Comparison of ENCODE assay signal across 1 cellular context in the genomic region with DNA sequence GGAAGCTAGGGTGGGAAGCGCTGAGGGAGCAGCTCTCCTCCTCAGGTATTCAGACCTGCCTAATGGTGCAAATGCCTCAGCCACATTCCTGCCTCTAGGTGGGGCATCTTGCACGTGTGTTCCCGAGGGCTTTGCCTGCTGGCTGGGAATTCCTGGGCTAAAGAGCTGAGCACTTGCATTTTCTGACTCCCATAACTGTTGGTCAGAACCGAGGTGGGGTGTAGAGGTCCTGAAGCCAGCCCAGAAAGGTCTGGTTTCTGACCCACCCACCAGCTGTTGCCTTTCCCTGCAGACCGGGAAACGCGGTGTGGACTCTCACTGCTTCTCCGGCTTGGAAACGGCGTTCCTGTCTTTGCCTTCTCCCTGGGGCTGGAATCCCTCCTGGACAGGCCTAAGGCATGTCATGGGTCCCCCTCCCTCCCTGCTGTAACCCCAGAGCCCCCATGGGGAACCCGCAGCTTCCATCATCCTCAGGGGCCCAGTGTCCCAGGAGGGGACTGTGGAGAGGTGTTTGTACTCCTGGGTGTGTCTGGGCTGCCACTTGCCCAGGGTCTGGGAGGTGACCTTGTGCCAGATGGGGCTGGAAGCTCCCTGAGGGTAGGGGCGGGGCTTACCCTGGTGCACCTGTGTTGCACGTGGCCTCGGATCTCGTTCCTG.
TF ChIP-seq lines count a peak whose summit lies in the region.

No MANE protein-coding gene starts in this region.

TF ChIP-seq in HepG2, 621 proteins besides CTCF, POLR2A, EP300 and RAD21 (continued from another document and continues in another):
- TF ChIP-seq U2AF1 (optimal IDR thresholded peaks at IDR 0.05; ENCODE audit: low read depth, low read length) (no peak), U2AF2 (IDR thresholded peaks at IDR 0.05; ENCODE audit: low read depth, low read length) (no peak), FOXO1 (CRISPR knock-in tag; IDR thresholded peaks at IDR 0.05) (0 out of 2 replicates have a peak, but pooled peaks have one; percentile 51), SIX1 (CRISPR knock-in tag; IDR thresholded peaks at IDR 0.05; ENCODE audit: borderline replicate concordance) (no peak), NR2F2 (IDR thresholded peaks at IDR 0.05; ENCODE audit: borderline replicate concordance, low read depth) (no peak), ZNF224 (CRISPR knock-in tag; IDR thresholded peaks at IDR 0.05) (no peak), ZBTB3 (CRISPR knock-in tag; IDR thresholded peaks at IDR 0.05; ENCODE audit: borderline replicate concordance, low read depth) (no peak), ZNF101 (CRISPR knock-in tag; IDR thresholded peaks at IDR 0.05; ENCODE audit: borderline replicate concordance, low read depth) (no peak), ZNF891 (CRISPR knock-in tag; IDR thresholded peaks at IDR 0.05) (no peak), HOXA7 (CRISPR knock-in tag; IDR thresholded peaks at IDR 0.05) (no peak), ELF3 (CRISPR knock-in tag; IDR thresholded peaks at IDR 0.05) (0 out of 2 replicates have a peak, but pooled peaks have one; percentile 36), MEIS1 (CRISPR knock-in tag; IDR thresholded peaks at IDR 0.05; ENCODE audit: borderline replicate concordance) (no peak), MYNN (CRISPR knock-in tag; IDR thresholded peaks at IDR 0.05; ENCODE audit: low read depth) (no peak), ZNF670 (CRISPR knock-in tag; IDR thresholded peaks at IDR 0.05; ENCODE audit: borderline replicate concordance) (no peak), HNF4G (IDR thresholded peaks at IDR 0.05; ENCODE audit: borderline replicate concordance, low read depth, low read length) (no peak), HNF4G (CRISPR knock-in tag; IDR thresholded peaks at IDR 0.05; ENCODE audit: borderline replicate concordance, low read depth) (no peak), BRCA1 (CRISPR knock-in tag; IDR thresholded peaks at IDR 0.05) (no peak), KMT2A (CRISPR knock-in tag; IDR thresholded peaks at IDR 0.05) (no peak), MIXL1 (CRISPR knock-in tag; IDR thresholded peaks at IDR 0.05) (peak; percentile 58; the same call in 1 of the 2 replicates), PHB2 (IDR thresholded peaks at IDR 0.05; ENCODE audit: partially characterized antibody) (no peak), MAZ (IDR thresholded peaks at IDR 0.05; ENCODE audit: borderline replicate concordance, low read depth, low read length) (no peak), MAZ (CRISPR knock-in tag; IDR thresholded peaks at IDR 0.05; ENCODE audit: low read depth) (peak; percentile 67), SUZ12 (IDR thresholded peaks at IDR 0.05; ENCODE audit: low read depth, low read length) (no peak), ESRRA (CRISPR knock-in tag; IDR thresholded peaks at IDR 0.05; ENCODE audit: low read depth) (no peak), ZNF567 (CRISPR knock-in tag; IDR thresholded peaks at IDR 0.05; ENCODE audit: borderline replicate concordance) (no peak), GFI1 (CRISPR knock-in tag; IDR thresholded peaks at IDR 0.05; ENCODE audit: borderline replicate concordance) (no peak), TEAD3 (CRISPR knock-in tag; optimal IDR thresholded peaks at IDR 0.05; ENCODE audit: borderline replicate concordance) (peak; percentile 100), GTF2F1 (IDR thresholded peaks at IDR 0.05; ENCODE audit: low read length) (no peak), ARNT (IDR thresholded peaks at IDR 0.05) (no peak)
- TF ChIP-seq, protein P1, sequence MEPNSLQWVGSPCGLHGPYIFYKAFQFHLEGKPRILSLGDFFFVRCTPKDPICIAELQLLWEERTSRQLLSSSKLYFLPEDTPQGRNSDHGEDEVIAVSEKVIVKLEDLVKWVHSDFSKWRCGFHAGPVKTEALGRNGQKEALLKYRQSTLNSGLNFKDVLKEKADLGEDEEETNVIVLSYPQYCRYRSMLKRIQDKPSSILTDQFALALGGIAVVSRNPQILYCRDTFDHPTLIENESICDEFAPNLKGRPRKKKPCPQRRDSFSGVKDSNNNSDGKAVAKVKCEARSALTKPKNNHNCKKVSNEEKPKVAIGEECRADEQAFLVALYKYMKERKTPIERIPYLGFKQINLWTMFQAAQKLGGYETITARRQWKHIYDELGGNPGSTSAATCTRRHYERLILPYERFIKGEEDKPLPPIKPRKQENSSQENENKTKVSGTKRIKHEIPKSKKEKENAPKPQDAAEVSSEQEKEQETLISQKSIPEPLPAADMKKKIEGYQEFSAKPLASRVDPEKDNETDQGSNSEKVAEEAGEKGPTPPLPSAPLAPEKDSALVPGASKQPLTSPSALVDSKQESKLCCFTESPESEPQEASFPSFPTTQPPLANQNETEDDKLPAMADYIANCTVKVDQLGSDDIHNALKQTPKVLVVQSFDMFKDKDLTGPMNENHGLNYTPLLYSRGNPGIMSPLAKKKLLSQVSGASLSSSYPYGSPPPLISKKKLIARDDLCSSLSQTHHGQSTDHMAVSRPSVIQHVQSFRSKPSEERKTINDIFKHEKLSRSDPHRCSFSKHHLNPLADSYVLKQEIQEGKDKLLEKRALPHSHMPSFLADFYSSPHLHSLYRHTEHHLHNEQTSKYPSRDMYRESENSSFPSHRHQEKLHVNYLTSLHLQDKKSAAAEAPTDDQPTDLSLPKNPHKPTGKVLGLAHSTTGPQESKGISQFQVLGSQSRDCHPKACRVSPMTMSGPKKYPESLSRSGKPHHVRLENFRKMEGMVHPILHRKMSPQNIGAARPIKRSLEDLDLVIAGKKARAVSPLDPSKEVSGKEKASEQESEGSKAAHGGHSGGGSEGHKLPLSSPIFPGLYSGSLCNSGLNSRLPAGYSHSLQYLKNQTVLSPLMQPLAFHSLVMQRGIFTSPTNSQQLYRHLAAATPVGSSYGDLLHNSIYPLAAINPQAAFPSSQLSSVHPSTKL (CRISPR knock-in tag; IDR thresholded peaks at IDR 0.05) = 0 out of 2 replicates have a peak, but pooled peaks have one; percentile 38
- TF ChIP-seq, protein P2, sequence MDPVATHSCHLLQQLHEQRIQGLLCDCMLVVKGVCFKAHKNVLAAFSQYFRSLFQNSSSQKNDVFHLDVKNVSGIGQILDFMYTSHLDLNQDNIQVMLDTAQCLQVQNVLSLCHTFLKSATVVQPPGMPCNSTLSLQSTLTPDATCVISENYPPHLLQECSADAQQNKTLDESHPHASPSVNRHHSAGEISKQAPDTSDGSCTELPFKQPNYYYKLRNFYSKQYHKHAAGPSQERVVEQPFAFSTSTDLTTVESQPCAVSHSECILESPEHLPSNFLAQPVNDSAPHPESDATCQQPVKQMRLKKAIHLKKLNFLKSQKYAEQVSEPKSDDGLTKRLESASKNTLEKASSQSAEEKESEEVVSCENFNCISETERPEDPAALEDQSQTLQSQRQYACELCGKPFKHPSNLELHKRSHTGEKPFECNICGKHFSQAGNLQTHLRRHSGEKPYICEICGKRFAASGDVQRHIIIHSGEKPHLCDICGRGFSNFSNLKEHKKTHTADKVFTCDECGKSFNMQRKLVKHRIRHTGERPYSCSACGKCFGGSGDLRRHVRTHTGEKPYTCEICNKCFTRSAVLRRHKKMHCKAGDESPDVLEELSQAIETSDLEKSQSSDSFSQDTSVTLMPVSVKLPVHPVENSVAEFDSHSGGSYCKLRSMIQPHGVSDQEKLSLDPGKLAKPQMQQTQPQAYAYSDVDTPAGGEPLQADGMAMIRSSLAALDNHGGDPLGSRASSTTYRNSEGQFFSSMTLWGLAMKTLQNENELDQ (CRISPR knock-in tag; IDR thresholded peaks at IDR 0.05; ENCODE audit: borderline replicate concordance) = no peak
- TF ChIP-seq, protein P3, sequence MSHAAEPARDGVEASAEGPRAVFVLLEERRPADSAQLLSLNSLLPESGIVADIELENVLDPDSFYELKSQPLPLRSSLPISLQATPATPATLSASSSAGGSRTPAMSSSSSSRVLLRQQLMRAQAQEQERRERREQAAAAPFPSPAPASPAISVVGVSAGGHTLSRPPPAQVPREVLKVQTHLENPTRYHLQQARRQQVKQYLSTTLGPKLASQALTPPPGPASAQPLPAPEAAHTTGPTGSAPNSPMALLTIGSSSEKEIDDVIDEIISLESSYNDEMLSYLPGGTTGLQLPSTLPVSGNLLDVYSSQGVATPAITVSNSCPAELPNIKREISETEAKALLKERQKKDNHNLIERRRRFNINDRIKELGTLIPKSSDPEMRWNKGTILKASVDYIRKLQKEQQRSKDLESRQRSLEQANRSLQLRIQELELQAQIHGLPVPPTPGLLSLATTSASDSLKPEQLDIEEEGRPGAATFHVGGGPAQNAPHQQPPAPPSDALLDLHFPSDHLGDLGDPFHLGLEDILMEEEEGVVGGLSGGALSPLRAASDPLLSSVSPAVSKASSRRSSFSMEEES (CRISPR knock-in tag; IDR thresholded peaks at IDR 0.05) = no peak
- TF ChIP-seq, protein P4, sequence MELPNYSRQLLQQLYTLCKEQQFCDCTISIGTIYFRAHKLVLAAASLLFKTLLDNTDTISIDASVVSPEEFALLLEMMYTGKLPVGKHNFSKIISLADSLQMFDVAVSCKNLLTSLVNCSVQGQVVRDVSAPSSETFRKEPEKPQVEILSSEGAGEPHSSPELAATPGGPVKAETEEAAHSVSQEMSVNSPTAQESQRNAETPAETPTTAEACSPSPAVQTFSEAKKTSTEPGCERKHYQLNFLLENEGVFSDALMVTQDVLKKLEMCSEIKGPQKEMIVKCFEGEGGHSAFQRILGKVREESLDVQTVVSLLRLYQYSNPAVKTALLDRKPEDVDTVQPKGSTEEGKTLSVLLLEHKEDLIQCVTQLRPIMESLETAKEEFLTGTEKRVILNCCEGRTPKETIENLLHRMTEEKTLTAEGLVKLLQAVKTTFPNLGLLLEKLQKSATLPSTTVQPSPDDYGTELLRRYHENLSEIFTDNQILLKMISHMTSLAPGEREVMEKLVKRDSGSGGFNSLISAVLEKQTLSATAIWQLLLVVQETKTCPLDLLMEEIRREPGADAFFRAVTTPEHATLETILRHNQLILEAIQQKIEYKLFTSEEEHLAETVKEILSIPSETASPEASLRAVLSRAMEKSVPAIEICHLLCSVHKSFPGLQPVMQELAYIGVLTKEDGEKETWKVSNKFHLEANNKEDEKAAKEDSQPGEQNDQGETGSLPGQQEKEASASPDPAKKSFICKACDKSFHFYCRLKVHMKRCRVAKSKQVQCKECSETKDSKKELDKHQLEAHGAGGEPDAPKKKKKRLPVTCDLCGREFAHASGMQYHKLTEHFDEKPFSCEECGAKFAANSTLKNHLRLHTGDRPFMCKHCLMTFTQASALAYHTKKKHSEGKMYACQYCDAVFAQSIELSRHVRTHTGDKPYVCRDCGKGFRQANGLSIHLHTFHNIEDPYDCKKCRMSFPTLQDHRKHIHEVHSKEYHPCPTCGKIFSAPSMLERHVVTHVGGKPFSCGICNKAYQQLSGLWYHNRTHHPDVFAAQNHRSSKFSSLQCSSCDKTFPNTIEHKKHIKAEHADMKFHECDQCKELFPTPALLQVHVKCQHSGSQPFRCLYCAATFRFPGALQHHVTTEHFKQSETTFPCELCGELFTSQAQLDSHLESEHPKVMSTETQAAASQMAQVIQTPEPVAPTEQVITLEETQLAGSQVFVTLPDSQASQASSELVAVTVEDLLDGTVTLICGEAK (IDR thresholded peaks at IDR 0.05) = no peak
- TF ChIP-seq, protein P4 (CRISPR knock-in tag; IDR thresholded peaks at IDR 0.05) = no peak
- TF ChIP-seq, protein P5, sequence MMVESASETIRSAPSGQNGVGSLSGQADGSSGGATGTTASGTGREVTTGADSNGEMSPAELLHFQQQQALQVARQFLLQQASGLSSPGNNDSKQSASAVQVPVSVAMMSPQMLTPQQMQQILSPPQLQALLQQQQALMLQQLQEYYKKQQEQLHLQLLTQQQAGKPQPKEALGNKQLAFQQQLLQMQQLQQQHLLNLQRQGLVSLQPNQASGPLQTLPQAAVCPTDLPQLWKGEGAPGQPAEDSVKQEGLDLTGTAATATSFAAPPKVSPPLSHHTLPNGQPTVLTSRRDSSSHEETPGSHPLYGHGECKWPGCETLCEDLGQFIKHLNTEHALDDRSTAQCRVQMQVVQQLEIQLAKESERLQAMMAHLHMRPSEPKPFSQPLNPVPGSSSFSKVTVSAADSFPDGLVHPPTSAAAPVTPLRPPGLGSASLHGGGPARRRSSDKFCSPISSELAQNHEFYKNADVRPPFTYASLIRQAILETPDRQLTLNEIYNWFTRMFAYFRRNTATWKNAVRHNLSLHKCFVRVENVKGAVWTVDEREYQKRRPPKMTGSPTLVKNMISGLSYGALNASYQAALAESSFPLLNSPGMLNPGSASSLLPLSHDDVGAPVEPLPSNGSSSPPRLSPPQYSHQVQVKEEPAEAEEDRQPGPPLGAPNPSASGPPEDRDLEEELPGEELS (CRISPR knock-in tag; IDR thresholded peaks at IDR 0.05) = no peak
- TF ChIP-seq, protein P6, sequence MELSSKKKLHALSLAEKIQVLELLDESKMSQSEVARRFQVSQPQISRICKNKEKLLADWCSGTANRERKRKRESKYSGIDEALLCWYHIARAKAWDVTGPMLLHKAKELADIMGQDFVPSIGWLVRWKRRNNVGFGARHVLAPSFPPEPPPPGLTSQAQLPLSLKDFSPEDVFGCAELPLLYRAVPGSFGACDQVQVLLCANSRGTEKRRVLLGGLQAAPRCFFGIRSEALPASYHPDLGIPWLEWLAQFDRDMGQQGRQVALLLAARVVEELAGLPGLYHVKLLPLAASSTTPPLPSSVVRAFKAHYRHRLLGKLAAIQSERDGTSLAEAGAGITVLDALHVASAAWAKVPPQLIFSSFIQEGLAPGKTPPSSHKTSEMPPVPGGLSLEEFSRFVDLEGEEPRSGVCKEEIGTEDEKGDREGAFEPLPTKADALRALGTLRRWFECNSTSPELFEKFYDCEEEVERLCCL (CRISPR knock-in tag; IDR thresholded peaks at IDR 0.05; ENCODE audit: borderline replicate concordance) = no peak
